ENCODE assay signal across 1 cellular context in genomic region chr14:22972313-22972930, GRCh38.
TF ChIP-seq lines count a peak whose summit lies in the region.

No MANE protein-coding gene starts in this region.

TF ChIP-seq in IMR-90, 13 proteins besides CTCF, POLR2A, EP300 and RAD21:
- TF ChIP-seq MAFK (IDR thresholded peaks at IDR 0.05; ENCODE audit: low read depth, low read length) (no peak), RFX5 (IDR thresholded peaks at IDR 0.05; ENCODE audit: low read depth, low read length) (no peak), FOS (IDR thresholded peaks at IDR 0.05; ENCODE audit: low read depth, low read length) (no peak), CEBPB (IDR thresholded peaks at IDR 0.05; ENCODE audit: low read depth, low read length) (no peak), MXI1 (IDR thresholded peaks at IDR 0.05; ENCODE audit: borderline replicate concordance, low read depth, low read length) (no peak), SMC3 (IDR thresholded peaks at IDR 0.05; ENCODE audit: low read depth, low read length) (no peak), CHD1 (IDR thresholded peaks at IDR 0.05; ENCODE audit: low read depth, low read length) (no peak), NFE2L2 (IDR thresholded peaks at IDR 0.05; ENCODE audit: low read depth, low read length) (no peak), ELK1 (IDR thresholded peaks at IDR 0.05; ENCODE audit: borderline replicate concordance, low read depth, low read length) (no peak), BHLHE40 (IDR thresholded peaks at IDR 0.05; ENCODE audit: low read depth, low read length) (no peak), RCOR1 (IDR thresholded peaks at IDR 0.05; ENCODE audit: insufficient replicate concordance, low read length) (no peak), MAZ (IDR thresholded peaks at IDR 0.05; ENCODE audit: borderline replicate concordance, low read depth, low read length) (no peak), USF2 (IDR thresholded peaks at IDR 0.05; ENCODE audit: low read depth, low read length) (no peak)
